13 cellular contexts compared by ENCODE assay signal in the genomic region with DNA sequence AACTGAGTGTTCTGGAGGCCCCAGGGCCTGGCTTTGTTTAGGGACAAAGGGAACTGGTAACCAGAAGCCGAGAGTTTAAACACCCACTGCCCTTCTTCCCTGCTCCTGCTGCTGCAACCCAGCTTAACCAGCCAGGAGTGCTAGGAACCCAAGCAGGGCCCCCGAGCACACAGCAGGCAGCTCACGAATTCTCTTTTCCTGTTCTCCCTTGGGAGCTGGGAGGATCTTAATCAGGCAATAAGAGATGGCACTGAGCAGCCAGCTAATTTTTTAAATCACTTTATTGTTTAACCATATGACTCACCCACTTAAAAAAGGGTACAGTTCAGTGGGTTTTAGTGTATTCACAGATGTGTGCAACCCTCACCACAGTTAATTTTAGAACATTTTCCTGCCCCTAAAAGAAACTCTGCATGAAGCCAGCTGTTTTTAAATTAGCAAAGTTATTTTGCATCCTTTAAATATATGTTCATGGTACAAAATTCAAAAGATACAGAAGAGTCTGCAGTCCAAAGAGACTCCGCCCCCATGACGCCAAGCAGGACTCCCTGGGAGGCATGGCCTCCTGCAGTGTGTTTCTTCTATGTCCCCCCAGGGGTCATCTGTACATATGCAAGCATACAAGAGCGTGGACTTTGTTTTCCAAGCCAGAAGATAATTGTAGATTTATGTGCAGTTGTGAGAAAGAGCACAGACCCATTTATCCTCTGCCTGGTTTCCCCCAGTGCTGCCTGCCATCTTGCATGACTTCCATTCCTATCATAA. TPM values are rescaled to one million over a fixed set of nuclear protein-coding genes. Genes with fewer than 3 reads are reported as not detected.
DNase-seq lines count a peak whose midpoint lies in the region; ATAC-seq, FAIRE-seq and TF ChIP-seq lines count a peak whose summit lies in the region.
"Had no signal": no experiment of that assay in that cellular context is flagged by ENCODE, and none has a peak within 500 bp of the region (broad histone marks: within the 10 kb centered on the region; RNA-seq: fewer than 3 reads in every experiment).

No MANE protein-coding gene starts in this region.

- H2AFZ ChIP-seq in Loucy (ENCODE audit: low read length) (no peak overlapping the region), mesenchymal stem cell (ENCODE audit: low read depth, low read length) (no peak overlapping the region)

- H2BK120ac ChIP-seq in mesenchymal stem cell (ENCODE audit: low read depth, low read length), result no peak overlapping the region

- H3K27ac Mint-ChIP-seq in natural killer cell treated with Interleukin-12 subunit alpha and Interleukin-12 subunit beta and Interleukin-15 and Interleukin-18, amount 100 ng/mL, for 72 hours, result no peak overlapping the region

- H4K91ac ChIP-seq in mesenchymal stem cell (ENCODE audit: low read length), result peak overlapping the region; percentile 89

- no peaks in the 10 kb centered on the region for H3K79me1 ChIP-seq in mesenchymal stem cell (replicated peaks; ENCODE audit: low read length, poor library complexity, severe bottlenecking)

- no peak overlapping the region for H4K8ac ChIP-seq in mesenchymal stem cell (ENCODE audit: low read length)

- no peaks in the 10 kb centered on the region for H3K9me2 ChIP-seq in Loucy (replicated peaks; ENCODE audit: low read depth, low read length)

- no peak overlapping the region for H3K4me3 Mint-ChIP-seq in natural killer cell treated with Interleukin-12 subunit alpha and Interleukin-12 subunit beta and Interleukin-15 and Interleukin-18, amount 100 ng/mL, for 72 hours

- H3K36me3 Mint-ChIP-seq in natural killer cell treated with Interleukin-12 subunit alpha and Interleukin-12 subunit beta and Interleukin-15 and Interleukin-18, amount 100 ng/mL, for 72 hours, result no peaks in the 10 kb centered on the region

- H3K9me3 ChIP-seq in Loucy (ENCODE audit: insufficient read depth, low read depth, low read length) (no peaks in the 10 kb centered on the region), SK-N-MC (ENCODE audit: low read depth, low read length) (no peaks in the 10 kb centered on the region), mesenchymal stem cell (ENCODE audit: control insufficient read depth, low read length) (no peaks in the 10 kb centered on the region)
- H3K9me3 ChIP-seq: tibial artery had no signal

- DNase-seq in D721Med (ENCODE audit: insufficient read length, low spot score) (peak; percentile 76), SK-N-MC (ENCODE audit: low read depth, low spot score) (peak; percentile 84), mesenchymal stem cell (peak; percentile 83), omental fat pad (ENCODE audit: low spot score) (no peak)
- no peak for DNase-seq in natural killer cell treated with Interleukin-12 subunit alpha and Interleukin-12 subunit beta and Interleukin-15 and Interleukin-18, amount 100 ng/mL, for 72 hours (ENCODE audit: low spot score)
- DNase-seq: activated gamma-delta T cell treated with Interleukin-2 at 50 U/mL for 16 hours, mesendoderm, NCI-H1105, tibial artery had no signal

- no peak overlapping the region for H3K23ac ChIP-seq in mesenchymal stem cell (ENCODE audit: low read length in 2 of 2)

- no peak overlapping the region for H3K14ac ChIP-seq in mesenchymal stem cell (ENCODE audit: low read length in 2 of 2)

- H3K4me2 ChIP-seq in Loucy (ENCODE audit: low read depth, low read length, poor library complexity, severe bottlenecking) (peak overlapping the region; percentile 36), mesenchymal stem cell (ENCODE audit: low read length, poor library complexity, severe bottlenecking) (no peak overlapping the region)

- peak overlapping the region; percentile 72 to 78 for H3K18ac ChIP-seq in mesenchymal stem cell (ENCODE audit: low read depth in 1 of 2, low read length in 2 of 2)

- no peak for FAIRE-seq in D721Med (lab: Jason Lieb, UNC)
- FAIRE-seq: G401.6 had no signal

- ATAC-seq in GM18861 (IDR thresholded peaks at IDR 0.05; ENCODE audit: unreplicated experiment) (no peak), GM19463 (IDR thresholded peaks at IDR 0.05; ENCODE audit: unreplicated experiment) (no peak), omental fat pad (ENCODE audit: low FRiP score) (no peak)
- no peak for ATAC-seq in natural killer cell treated with Interleukin-12 subunit alpha and Interleukin-12 subunit beta and Interleukin-15 and Interleukin-18, amount 100 ng/mL, for 72 hours

- peaks cover 0 to 3% of the 10 kb centered on the region in 2 donors for H3K4me1 Mint-ChIP-seq in natural killer cell treated with Interleukin-12 subunit alpha and Interleukin-12 subunit beta and Interleukin-15 and Interleukin-18, amount 100 ng/mL, for 72 hours (ENCODE audit: low read depth in 2 of 2)

- peaks cover 5% of the 10 kb centered on the region; the same call in 1 of the 2 replicates for H3F3A ChIP-seq in Loucy (ENCODE audit: low read depth)

- H4K20me1 ChIP-seq in Loucy (ENCODE audit: insufficient read depth, low read length, poor library complexity, severe bottlenecking), result peaks cover 3% of the 10 kb centered on the region

- no peak overlapping the region for H3K4me3 ChIP-seq in Loucy (ENCODE audit: low read length, poor library complexity, severe bottlenecking)
- peak overlapping the region; percentile 52 for H3K4me3 ChIP-seq in SK-N-MC
- H3K4me3 ChIP-seq in mesenchymal stem cell (ENCODE audit: insufficient read depth in 1 of 2, low read depth in 1 of 2, low read length in 2 of 2), result peak overlapping the region in 1 of 2 experiments; percentile 11
- H3K4me3 ChIP-seq: tibial artery had no signal

- no peaks in the 10 kb centered on the region for H3K79me2 ChIP-seq in Loucy (ENCODE audit: insufficient read depth, low read length)

- no peaks in the 10 kb centered on the region for H3K27me3 Mint-ChIP-seq in natural killer cell treated with Interleukin-12 subunit alpha and Interleukin-12 subunit beta and Interleukin-15 and Interleukin-18, amount 100 ng/mL, for 72 hours

- WGBS in mesenchymal stem cell, result 28% methylated on average over 3 of the region's 6 CpGs

- H2BK5ac ChIP-seq in mesenchymal stem cell (ENCODE audit: low read depth, low read length, poor library complexity, severe bottlenecking), result no peak overlapping the region

- no peak for TF ChIP-seq CTCF in D721Med (IDR thresholded peaks at IDR 0.05; ENCODE audit: insufficient read depth, missing control alignments)
- TF ChIP-seq CTCF in Loucy (conservative IDR thresholded peaks at IDR 0.05; ENCODE audit: low read length), result 0 out of 2 replicates have a peak, but pooled peaks have one; percentile 11
- no peak for TF ChIP-seq CTCF in omental fat pad (IDR thresholded peaks at IDR 0.05)

- H3K27ac ChIP-seq in SK-N-MC, result peak overlapping the region; percentile 93
- H3K27ac ChIP-seq in mesenchymal stem cell (ENCODE audit: low read length, poor library complexity, severe bottlenecking), result peak overlapping the region; percentile 95
- H3K27ac ChIP-seq: tibial artery had no signal

- peak overlapping the region; percentile 93 for H2AK5ac ChIP-seq in mesenchymal stem cell (ENCODE audit: low read length, severe bottlenecking)

- no peak overlapping the region for H3K9ac ChIP-seq in Loucy (ENCODE audit: low read depth, low read length, poor library complexity, severe bottlenecking)
- no peak overlapping the region for H3K9ac ChIP-seq in SK-N-MC (ENCODE audit: insufficient read length)
- H3K9ac ChIP-seq in mesenchymal stem cell (ENCODE audit: low read length), result peak overlapping the region; percentile 58

- peak overlapping the region in 1 of 2 experiments; percentile 87 for H3K4ac ChIP-seq in mesenchymal stem cell (ENCODE audit: low read depth in 1 of 2, low read length in 2 of 2)

- H3K36me3 ChIP-seq in Loucy (ENCODE audit: insufficient read depth, low read length) (peaks cover 33% of the 10 kb centered on the region; the same call in 1 of the 2 replicates), SK-N-MC (ENCODE audit: insufficient read depth, low read length) (peaks cover 24% of the 10 kb centered on the region), mesenchymal stem cell (ENCODE audit: control insufficient read depth in 1 of 2, insufficient read depth in 2 of 2, low read depth in 1 of 2, low read length in 2 of 2) (peaks cover 5 to 40% of the 10 kb centered on the region in 2 experiments)

- no peak overlapping the region for H2BK15ac ChIP-seq in mesenchymal stem cell (ENCODE audit: low read depth, poor library complexity, severe bottlenecking)

- H3K9me3 Mint-ChIP-seq in natural killer cell treated with Interleukin-12 subunit alpha and Interleukin-12 subunit beta and Interleukin-15 and Interleukin-18, amount 100 ng/mL, for 72 hours, result no peaks in the 10 kb centered on the region

- H3K4me1 ChIP-seq in Loucy (ENCODE audit: insufficient read depth, low read length, poor library complexity, severe bottlenecking), result peaks cover 15% of the 10 kb centered on the region
- peaks cover 54% of the 10 kb centered on the region for H3K4me1 ChIP-seq in mesenchymal stem cell (ENCODE audit: control insufficient read depth, insufficient read depth, low read depth, low read length)

- H3K27me3 ChIP-seq in Loucy (ENCODE audit: insufficient read depth, low read length, poor library complexity, severe bottlenecking) (no peaks in the 10 kb centered on the region), mesenchymal stem cell (ENCODE audit: control insufficient read depth in 1 of 2, insufficient read depth in 1 of 2, low read length in 2 of 2) (no peaks in the 10 kb centered on the region)
- H3K27me3 ChIP-seq: tibial artery had no signal

- H2BK12ac ChIP-seq in mesenchymal stem cell (ENCODE audit: low read length in 2 of 2), result peak overlapping the region; percentile 55 to 78

RNA-seq across cellular contexts. Expression of a gene that starts 18.9 kb away (rescaled TPM):
- polyA plus RNA-seq in mesenchymal stem cell (2013, experiment 1 of 2), result 39.3 TPM
- polyA plus RNA-seq in mesenchymal stem cell (2013, experiment 2 of 2), result 39.5 TPM
- 100 to 1,000 TPM; 188 to 189 TPM for total RNA-seq in natural killer cell treated with Interleukin-12 subunit alpha and Interleukin-12 subunit beta and Interleukin-15 and Interleukin-18, amount 100 ng/mL, for 72 hours
- total RNA-seq in omental fat pad, result 100 to 1,000 TPM; 104 to 137 (median 119) TPM

Comparison
In these comparisons a context has a peak if more than half of its experiments do, and no peak if none do; other contexts are left out.
1. DNase-seq: peak in D721Med (single experiment), SK-N-MC (single experiment) and mesenchymal stem cell (single experiment); none in natural killer cell treated with Interleukin-12 subunit alpha and Interleukin-12 subunit beta and Interleukin-15 and Interleukin-18, amount 100 ng/mL, for 72 hours (single experiment) and omental fat pad (single experiment).